Comparison of ENCODE assay signal across 1 cellular context in genomic region chr3:42666022-42666421, GRCh38.
TF ChIP-seq lines count a peak whose summit lies in the region.

No MANE protein-coding gene starts in this region.

TF ChIP-seq in HCT116, 20 proteins besides CTCF, POLR2A, EP300 and RAD21 (continued from another document):
- TF ChIP-seq JUND (IDR thresholded peaks at IDR 0.05) = no peak
- TF ChIP-seq YY1 (IDR thresholded peaks at IDR 0.05; ENCODE audit: extremely low read depth, insufficient replicate concordance, low read depth, low read length) = no peak
- TF ChIP-seq EGR1 (IDR thresholded peaks at IDR 0.05; ENCODE audit: low read depth) = no peak
- TF ChIP-seq CBX3 (IDR thresholded peaks at IDR 0.05; ENCODE audit: low read depth) = no peak
- no peak for TF ChIP-seq EZH2 (IDR thresholded peaks at IDR 0.05)
- TF ChIP-seq CEBPB (IDR thresholded peaks at IDR 0.05; ENCODE audit: low read depth) = no peak
- no peak for TF ChIP-seq ZNF274 (IDR thresholded peaks at IDR 0.05; ENCODE audit: low read depth, low read length)
- TF ChIP-seq SP1 (IDR thresholded peaks at IDR 0.05; ENCODE audit: low read depth) = no peak
- no peak for TF ChIP-seq SRF (IDR thresholded peaks at IDR 0.05; ENCODE audit: low read depth)
- no peak for TF ChIP-seq REST (IDR thresholded peaks at IDR 0.05; ENCODE audit: low read depth)
- no peak for TF ChIP-seq SIN3A (IDR thresholded peaks at IDR 0.05; ENCODE audit: low read depth)
- TF ChIP-seq POLR2AphosphoS5 (IDR thresholded peaks at IDR 0.05; ENCODE audit: low read depth, low read length) = no peak; the same call in 1 of the 2 replicates
- no peak for TF ChIP-seq EZH2phosphoT487 (IDR thresholded peaks at IDR 0.05; ENCODE audit: borderline replicate concordance)
- TF ChIP-seq MAX (IDR thresholded peaks at IDR 0.05) = no peak
